Comparison of ENCODE assay signal across 9 cellular contexts in genomic region chr22:22720724-22721261, GRCh38.
DNase-seq lines count a peak whose midpoint lies in the region; ATAC-seq and TF ChIP-seq lines count a peak whose summit lies in the region.
"Had no signal": no experiment of that assay in that cellular context is flagged by ENCODE, and none has a peak within 500 bp of the region (broad histone marks: within the 10 kb centered on the region; RNA-seq: fewer than 3 reads in every experiment).

No MANE protein-coding gene starts in this region.

- DNase-seq in SIG-M5 treated with dmso at 0.1 percent for 504 hours (lab: John Stamatoyannopoulos, UW; ENCODE audit: unreplicated experiment) (peak; percentile 68), SIG-M5 (lab: John Stamatoyannopoulos, UW) (no peak), NCI-H524 treated with DMSO at 0.1 percent for 48 hours (lab: John Stamatoyannopoulos, UW) (no peak), vagina (ENCODE audit: extremely low spot score in 2 of 2) (no peak), NCI-H146 (lab: John Stamatoyannopoulos, UW) (no peak)
- DNase-seq in activated naive CD8-positive, alpha-beta T cell treated with anti-CD3 and anti-CD28 coated beads, Interleukin-2, amount 50 U/mL, for 24 hours: no peak
- no peak for DNase-seq in natural killer cell treated with Interleukin-12 subunit alpha and Interleukin-12 subunit beta and Interleukin-15 and Interleukin-18, amount 100 ng/mL, for 72 hours (ENCODE audit: low spot score)
- DNase-seq: gastrocnemius medialis had no signal

- TF ChIP-seq CTCF in vagina (IDR thresholded peaks at IDR 0.05): no peak

- no peak overlapping the region for H3K4me3 Mint-ChIP-seq in activated naive CD8-positive, alpha-beta T cell treated with anti-CD3 and anti-CD28 coated beads, Interleukin-2, amount 50 U/mL, for 24 hours
- peak overlapping the region; percentile 51 for H3K4me3 Mint-ChIP-seq in natural killer cell treated with Interleukin-12 subunit alpha and Interleukin-12 subunit beta and Interleukin-15 and Interleukin-18, amount 100 ng/mL, for 72 hours

- H3K9me3 ChIP-seq in vagina: no peaks in the 10 kb centered on the region
- H3K9me3 ChIP-seq: gastrocnemius medialis had no signal

- no peaks in the 10 kb centered on the region for H3K27me3 Mint-ChIP-seq in activated naive CD8-positive, alpha-beta T cell treated with anti-CD3 and anti-CD28 coated beads, Interleukin-2, amount 50 U/mL, for 24 hours
- no peaks in the 10 kb centered on the region for H3K27me3 Mint-ChIP-seq in natural killer cell treated with Interleukin-12 subunit alpha and Interleukin-12 subunit beta and Interleukin-15 and Interleukin-18, amount 100 ng/mL, for 72 hours

- peak overlapping the region; percentile 35 for H3K27ac Mint-ChIP-seq in activated naive CD8-positive, alpha-beta T cell treated with anti-CD3 and anti-CD28 coated beads, Interleukin-2, amount 50 U/mL, for 24 hours
- peak overlapping the region; percentile 79 to 83 for H3K27ac Mint-ChIP-seq in natural killer cell treated with Interleukin-12 subunit alpha and Interleukin-12 subunit beta and Interleukin-15 and Interleukin-18, amount 100 ng/mL, for 72 hours

- peak; percentile 73 for ATAC-seq in HG03045 (IDR thresholded peaks at IDR 0.05; ENCODE audit: unreplicated experiment)
- peak; percentile 33 for ATAC-seq in activated naive CD8-positive, alpha-beta T cell treated with anti-CD3 and anti-CD28 coated beads, Interleukin-2, amount 50 U/mL, for 24 hours
- peak; percentile 83 to 86 for ATAC-seq in natural killer cell treated with Interleukin-12 subunit alpha and Interleukin-12 subunit beta and Interleukin-15 and Interleukin-18, amount 100 ng/mL, for 72 hours

- H3K4me1 Mint-ChIP-seq in activated naive CD8-positive, alpha-beta T cell treated with anti-CD3 and anti-CD28 coated beads, Interleukin-2, amount 50 U/mL, for 24 hours: peaks cover 31% of the 10 kb centered on the region
- H3K4me1 Mint-ChIP-seq in natural killer cell treated with Interleukin-12 subunit alpha and Interleukin-12 subunit beta and Interleukin-15 and Interleukin-18, amount 100 ng/mL, for 72 hours (ENCODE audit: low read depth in 2 of 2): peaks cover 41 to 44% of the 10 kb centered on the region in 2 donors

- no peaks in the 10 kb centered on the region for H3K36me3 Mint-ChIP-seq in activated naive CD8-positive, alpha-beta T cell treated with anti-CD3 and anti-CD28 coated beads, Interleukin-2, amount 50 U/mL, for 24 hours (ENCODE audit: low read depth)
- no peaks in the 10 kb centered on the region for H3K36me3 Mint-ChIP-seq in natural killer cell treated with Interleukin-12 subunit alpha and Interleukin-12 subunit beta and Interleukin-15 and Interleukin-18, amount 100 ng/mL, for 72 hours

- H3K9me3 Mint-ChIP-seq in activated naive CD8-positive, alpha-beta T cell treated with anti-CD3 and anti-CD28 coated beads, Interleukin-2, amount 50 U/mL, for 24 hours: no peaks in the 10 kb centered on the region
- H3K9me3 Mint-ChIP-seq in natural killer cell treated with Interleukin-12 subunit alpha and Interleukin-12 subunit beta and Interleukin-15 and Interleukin-18, amount 100 ng/mL, for 72 hours: no peaks in the 10 kb centered on the region

- intact Hi-C loops in vagina (cut with DNase I): no loop called here

- H3K27me3 ChIP-seq in vagina: no peaks in the 10 kb centered on the region

- no peak for TF ChIP-seq POLR2A in vagina (IDR thresholded peaks at IDR 0.05)

- H3K27ac ChIP-seq in vagina: no peak overlapping the region
- H3K27ac ChIP-seq: gastrocnemius medialis had no signal

- H3K4me3 ChIP-seq in vagina: no peak overlapping the region
- H3K4me3 ChIP-seq: gastrocnemius medialis had no signal

- H3K36me3 ChIP-seq in vagina: no peaks in the 10 kb centered on the region
- H3K36me3 ChIP-seq: gastrocnemius medialis had no signal

- no peaks in the 10 kb centered on the region for H3K4me1 ChIP-seq in vagina
- H3K4me1 ChIP-seq: gastrocnemius medialis had no signal

Comparison
In these comparisons a context has a peak if more than half of its experiments do, and no peak if none do; other contexts are left out.
1. ATAC-seq: peak in every context shown above with its lines; median percentile 84 in natural killer cell treated with Interleukin-12 subunit alpha and Interleukin-12 subunit beta and Interleukin-15 and Interleukin-18, amount 100 ng/mL, for 72 hours; 73 in HG03045; 33 in activated naive CD8-positive, alpha-beta T cell treated with anti-CD3 and anti-CD28 coated beads, Interleukin-2, amount 50 U/mL, for 24 hours.